ENCODE assay signal across 11 cellular contexts in genomic region chr5:23419115-23419514, GRCh38.
DNase-seq lines count a peak whose midpoint lies in the region; ATAC-seq and TF ChIP-seq lines count a peak whose summit lies in the region.
"Had no signal": no experiment of that assay in that cellular context is flagged by ENCODE, and none has a peak within 500 bp of the region (broad histone marks: within the 10 kb centered on the region; RNA-seq: fewer than 3 reads in every experiment).

No MANE protein-coding gene starts in this region.

- no peak overlapping the region for H3K9ac ChIP-seq in HUES6 (ENCODE audit: low read length)

- ATAC-seq in GM18502 (IDR thresholded peaks at IDR 0.05; ENCODE audit: poor library complexity, unreplicated experiment), result no peak
- ATAC-seq: activated CD8-positive, alpha-beta T cell treated with anti-CD3 and anti-CD28 coated beads for 36 hours; T-cell had no signal

- intact Hi-C loops in transverse colon (cut with DNase I; ENCODE audit: low total_unique reads), result no loop called here

- H4K20me1 ChIP-seq in hepatocyte (ENCODE audit: insufficient read depth, poor library complexity, severe bottlenecking), result no peaks in the 10 kb centered on the region

- H3K36me3 ChIP-seq in HUES6 (ENCODE audit: control insufficient read depth, insufficient read depth, low read length) (no peaks in the 10 kb centered on the region), transverse colon (no peaks in the 10 kb centered on the region), hepatocyte (replicated peaks; ENCODE audit: insufficient read depth, low read depth) (no peaks in the 10 kb centered on the region)

- TF ChIP-seq CTCF in transverse colon (IDR thresholded peaks at IDR 0.05), result no peak
- TF ChIP-seq CTCF in hepatocyte (IDR thresholded peaks at IDR 0.05; ENCODE audit: poor library complexity), result no peak

- H3K9me3 ChIP-seq in HUES6 (ENCODE audit: control insufficient read depth, insufficient read depth, low read depth, low read length) (peaks cover 10% of the 10 kb centered on the region; the same call in 1 of the 2 replicates), transverse colon (no peaks in the 10 kb centered on the region), hepatocyte (ENCODE audit: low read depth) (no peaks in the 10 kb centered on the region)

- in situ Hi-C loops in transverse colon (cut with MboI; ENCODE audit: low pct_ligation_motif_present in 1 of 4, low pct_unique_long_range_greater_than_20kb in 1 of 4, low sequenced_read_pairs in 3 of 4), result no loop called here

- H3K4me1 ChIP-seq in HUES6 (ENCODE audit: control insufficient read depth, insufficient read depth, low read length) (peaks cover 17% of the 10 kb centered on the region; the same call in 1 of the 2 replicates), transverse colon (no peaks in the 10 kb centered on the region), hepatocyte (ENCODE audit: insufficient read depth) (no peaks in the 10 kb centered on the region)

- H3K4me2 ChIP-seq in hepatocyte, result no peak overlapping the region

- no peaks in the 10 kb centered on the region for H3K9me2 ChIP-seq in hepatocyte (replicated peaks; ENCODE audit: insufficient read depth)

- DNase-seq in NCI-H69 (lab: John Stamatoyannopoulos, UW), result peak; percentile 98
- peak; percentile 2 for DNase-seq in epithelial cell of prostate (ENCODE audit: low read depth, low spot score)
- DNase-seq in renal cortical epithelial cell (ENCODE audit: low read depth), result peak; percentile 95
- no peak for DNase-seq in transverse colon
- no peak for DNase-seq in hepatocyte (ENCODE audit: low spot score)
- DNase-seq: activated CD8-positive, alpha-beta T cell treated with anti-CD3 and anti-CD28 coated beads for 36 hours; activated naive CD4-positive, alpha-beta T cell treated with anti-CD3 and anti-CD28 coated beads, Interleukin-2, amount 10 ng/mL, durations not matched to agents 7 days and 5 days; NCI-H524 treated with DMSO at 0.1 percent for 48 hours; T-cell had no signal

- no peak for TF ChIP-seq EP300 in transverse colon (IDR thresholded peaks at IDR 0.05; ENCODE audit: low read depth)

- H3K79me2 ChIP-seq in hepatocyte, result no peaks in the 10 kb centered on the region

- 54% methylated on average over 1 of the region's 1 CpG; no CpG with 5 or more reads in 1 of the 2 donors for whole genome bisulfite sequencing in transverse colon (ENCODE audit: low coverage in 1 of 2), 2 donors
- 17% methylated on average over 1 of the region's 1 CpG for WGBS in hepatocyte (ENCODE audit: low lambda C conversion rate, missing lambda C conversion rate)

- no peak overlapping the region for H2AFZ ChIP-seq in hepatocyte

- H3K4me3 ChIP-seq in HUES6 (ENCODE audit: low read depth, low read length) (no peak overlapping the region), transverse colon (no peak overlapping the region), hepatocyte (no peak overlapping the region)

- H3K27me3 ChIP-seq in HUES6 (ENCODE audit: control insufficient read depth, insufficient read depth, low read length) (no peaks in the 10 kb centered on the region), transverse colon (no peaks in the 10 kb centered on the region), hepatocyte (no peaks in the 10 kb centered on the region)

- H3K27ac ChIP-seq in HUES6 (ENCODE audit: low read depth, low read length) (peak overlapping the region; percentile 45; the same call in 1 of the 2 replicates), epithelial cell of prostate (no peak overlapping the region), transverse colon (no peak overlapping the region), hepatocyte (no peak overlapping the region)

- no peak for TF ChIP-seq POLR2A in transverse colon (IDR thresholded peaks at IDR 0.05)

Comparison
In these comparisons a context has a peak if more than half of its experiments do, and no peak if none do; other contexts are left out.
1. DNase-seq: peak in NCI-H69 (single experiment), epithelial cell of prostate (single experiment) and renal cortical epithelial cell (single experiment); none in transverse colon (single experiment) and hepatocyte (single experiment).